ENCODE assay signal across 8 cellular contexts in the genomic region with DNA sequence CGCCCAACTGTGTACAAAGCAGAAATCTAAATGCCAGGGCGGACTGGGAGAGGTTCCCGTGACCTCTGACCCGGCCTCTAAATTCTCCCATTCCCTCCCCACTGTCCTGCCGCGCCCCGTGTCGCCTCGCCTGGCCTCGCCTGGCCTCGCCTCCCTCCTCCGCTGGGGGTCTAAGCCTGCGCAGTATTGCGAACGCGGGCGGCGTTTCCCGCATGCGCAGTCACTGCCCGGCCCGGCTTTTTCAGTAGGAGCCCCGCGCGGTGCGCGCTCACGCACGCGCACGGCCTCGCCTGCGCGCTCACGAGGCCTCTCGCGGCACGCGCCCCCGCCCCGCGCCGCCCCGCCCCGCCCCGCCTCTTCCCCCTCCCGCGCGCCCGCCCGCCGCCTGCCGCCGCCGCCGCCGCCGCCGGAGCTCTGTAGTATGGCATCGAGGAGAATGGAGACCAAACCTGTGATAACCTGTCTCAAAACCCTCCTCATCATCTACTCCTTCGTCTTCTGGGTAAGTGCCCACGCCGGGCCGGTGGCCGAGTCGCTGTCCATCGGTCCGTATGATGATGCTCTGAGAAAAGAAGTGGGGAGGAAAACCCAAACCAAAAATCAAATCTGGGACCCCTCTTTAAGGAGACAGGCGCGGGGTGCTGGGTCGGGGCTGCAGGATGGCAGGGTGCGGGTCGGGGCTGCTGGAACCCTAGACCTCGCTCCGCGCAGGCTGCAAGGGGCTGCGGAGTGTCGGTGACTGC. TPM values are rescaled to one million over a fixed set of nuclear protein-coding genes. Genes with fewer than 3 reads are reported as not detected.
DNase-seq lines count a peak whose midpoint lies in the region; ATAC-seq and TF ChIP-seq lines count a peak whose summit lies in the region.

A gene with protein sequence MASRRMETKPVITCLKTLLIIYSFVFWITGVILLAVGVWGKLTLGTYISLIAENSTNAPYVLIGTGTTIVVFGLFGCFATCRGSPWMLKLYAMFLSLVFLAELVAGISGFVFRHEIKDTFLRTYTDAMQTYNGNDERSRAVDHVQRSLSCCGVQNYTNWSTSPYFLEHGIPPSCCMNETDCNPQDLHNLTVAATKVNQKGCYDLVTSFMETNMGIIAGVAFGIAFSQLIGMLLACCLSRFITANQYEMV (plus strand): TSS at position 417 of the 743 bp plus-strand sequence. CDS start 5 bp downstream, at position 422.

- no peaks in the 10 kb centered on the region for H3K9me3 ChIP-seq in mammary epithelial cell (replicated peaks; ENCODE audit: insufficient read depth, low read length)

- H3K36me3 ChIP-seq in mammary epithelial cell (ENCODE audit: insufficient read depth, low read length): no peaks in the 10 kb centered on the region

- H3K9me3 Mint-ChIP-seq in activated B cell treated with CpG ODN at 0.5 μM for 24 hours (no peaks in the 10 kb centered on the region), immature natural killer cell (no peaks in the 10 kb centered on the region)

- BruUV-seq in mammary epithelial cell (replicated peaks; lab: Mats Ljungman, UMichigan): no TSS peak

- WGBS in mammary epithelial cell (ENCODE audit: low coverage, missing lambda C conversion rate): 37% methylated on average over 27 of the region's 78 CpGs

- H3K27me3 Mint-ChIP-seq in activated B cell treated with CpG ODN at 0.5 μM for 24 hours (peaks cover 2% of the 10 kb centered on the region), immature natural killer cell (ENCODE audit: low read depth in 3 of 3) (peaks cover 0 to 5% (median 1%) of the 10 kb centered on the region in 3 donors)

- DNase-seq in EL (peak; percentile 44), NCI-H2081 (lab: John Stamatoyannopoulos, UW) (peak; percentile 81 to 84), activated B cell treated with CpG ODN at 0.5 μM for 24 hours (peak; percentile 64), mammary epithelial cell (peak; percentile 43), immature natural killer cell (peak; percentile 61 to 71 (median 62)), OCI-M1 (lab: John Stamatoyannopoulos, UW) (no peak)

- H3K36me3 Mint-ChIP-seq in activated B cell treated with CpG ODN at 0.5 μM for 24 hours (ENCODE audit: low read depth): no peaks in the 10 kb centered on the region
- H3K36me3 Mint-ChIP-seq in immature natural killer cell: no peaks in the 10 kb centered on the region

- H4K20me1 ChIP-seq in mammary epithelial cell (ENCODE audit: insufficient read depth, low read length): no peaks in the 10 kb centered on the region

- intact Hi-C loops in activated B cell treated with CpG ODN at 0.5 μM for 24 hours (cut with micrococcal nuclease): no loop called here
- intact Hi-C loops in mammary epithelial cell (cut with micrococcal nuclease): no loop called here

- H3K4me3 Mint-ChIP-seq in activated B cell treated with CpG ODN at 0.5 μM for 24 hours (peak within 1 kb of the TSS; percentile 80), immature natural killer cell (peak within 1 kb of the TSS; percentile 79 to 83 (median 80))

- H3K9ac ChIP-seq in mammary epithelial cell (ENCODE audit: insufficient read depth, low read length): no peak within 1 kb of the TSS

- TF ChIP-seq CTCF in activated B cell treated with CpG ODN at 0.5 μM for 24 hours (IDR thresholded peaks at IDR 0.05) (no peak), mammary epithelial cell (conservative IDR thresholded peaks at IDR 0.05 in 1 of 2, IDR thresholded peaks at IDR 0.05 in 1 of 2; ENCODE audit: extremely low read depth in 1 of 2, insufficient read depth in 1 of 2, low read depth in 1 of 2, low read length in 2 of 2) (no peak)

- dilution Hi-C loops in mammary epithelial cell (cut with HindIII; ENCODE audit: low sequenced_read_pairs): no loop called here

- no peak within 1 kb of the TSS for H3K27ac Mint-ChIP-seq in activated B cell treated with CpG ODN at 0.5 μM for 24 hours
- no peak within 1 kb of the TSS for H3K27ac Mint-ChIP-seq in immature natural killer cell

- H3K4me1 ChIP-seq in mammary epithelial cell (ENCODE audit: insufficient read depth, low read length): peaks cover 17% of the 10 kb centered on the region

- in situ Hi-C loops in mammary epithelial cell (cut with MboI; ENCODE audit: low sequenced_read_pairs in 2 of 2): no loop called here

- peak within 1 kb of the TSS; percentile 53 to 67 (median 54) for H3K4me3 ChIP-seq in mammary epithelial cell (replicated peaks in 1 of 3; ENCODE audit: insufficient read depth in 1 of 3, low read depth in 2 of 3, low read length in 3 of 3)
- peak within 1 kb of the TSS; percentile 29 to 48 (median 34) for H3K4me3 ChIP-seq in skin epidermis

- H3K4me1 Mint-ChIP-seq in activated B cell treated with CpG ODN at 0.5 μM for 24 hours (peaks cover 7% of the 10 kb centered on the region), immature natural killer cell (peaks cover 5 to 7% of the 10 kb centered on the region in 2 donors)

- no peaks in the 10 kb centered on the region for H3K79me2 ChIP-seq in mammary epithelial cell (ENCODE audit: insufficient read depth, low read length)

- H3K27ac ChIP-seq in mammary epithelial cell (ENCODE audit: insufficient read depth, low read depth, low read length) (no peak within 1 kb of the TSS), skin epidermis (peak within 1 kb of the TSS in 6 of 21 experiments; percentile 35 to 60 (median 50))

- H3K27me3 ChIP-seq in mammary epithelial cell (ENCODE audit: insufficient read depth, low read length): peaks cover 3% of the 10 kb centered on the region

- peak; percentile 89 for ATAC-seq in HG02678 (IDR thresholded peaks at IDR 0.05; ENCODE audit: unreplicated experiment)
- ATAC-seq in activated B cell treated with CpG ODN at 0.5 μM for 24 hours (ENCODE audit: low read depth): peak; percentile 90

- H3K4me2 ChIP-seq in mammary epithelial cell (ENCODE audit: insufficient read depth, low read depth, low read length): peak within 1 kb of the TSS; percentile 97

- POLR2A ChIA-PET in activated B cell treated with CpG ODN at 0.5 μM for 24 hours (lab: Charles Lee): no interaction called here

- CTCF ChIA-PET in activated B cell treated with CpG ODN at 0.5 μM for 24 hours (lab: Charles Lee) (no interaction called here), mammary epithelial cell (lab: Charles Lee; ENCODE audit: low non-redundant PET) (no interaction called here)

- H2AFZ ChIP-seq in mammary epithelial cell (ENCODE audit: low read depth, low read length): peak within 1 kb of the TSS; percentile 86

RNA-seq across cellular contexts. Expression of the gene that starts here (rescaled TPM):
- total RNA-seq in activated B cell treated with CpG ODN at 0.5 μM for 24 hours (not detected in 2 replicates), mammary epithelial cell (under 1 TPM; 0.50 to 0.59 TPM)
- polyA plus RNA-seq in mammary epithelial cell (0.40 TPM), immature natural killer cell (under 1 TPM in 2 of 3 donors, not detected in 1; 0.16 to 0.61 TPM)
- polyA minus RNA-seq in mammary epithelial cell: not detected

Comparison
In these comparisons a context has a peak if more than half of its experiments do, and no peak if none do; other contexts are left out.
1. Peak in DNase-seq and ATAC-seq in activated B cell treated with CpG ODN at 0.5 μM for 24 hours; RNA of the gene not detected or under 1 TPM.
2. Peak in DNase-seq, H3K4me3 ChIP-seq and H3K4me2 ChIP-seq in mammary epithelial cell; RNA of the gene not detected or under 1 TPM.
3. Peak in DNase-seq in immature natural killer cell; RNA of the gene not detected or under 1 TPM.